15 cellular contexts compared by ENCODE assay signal in the genomic region with DNA sequence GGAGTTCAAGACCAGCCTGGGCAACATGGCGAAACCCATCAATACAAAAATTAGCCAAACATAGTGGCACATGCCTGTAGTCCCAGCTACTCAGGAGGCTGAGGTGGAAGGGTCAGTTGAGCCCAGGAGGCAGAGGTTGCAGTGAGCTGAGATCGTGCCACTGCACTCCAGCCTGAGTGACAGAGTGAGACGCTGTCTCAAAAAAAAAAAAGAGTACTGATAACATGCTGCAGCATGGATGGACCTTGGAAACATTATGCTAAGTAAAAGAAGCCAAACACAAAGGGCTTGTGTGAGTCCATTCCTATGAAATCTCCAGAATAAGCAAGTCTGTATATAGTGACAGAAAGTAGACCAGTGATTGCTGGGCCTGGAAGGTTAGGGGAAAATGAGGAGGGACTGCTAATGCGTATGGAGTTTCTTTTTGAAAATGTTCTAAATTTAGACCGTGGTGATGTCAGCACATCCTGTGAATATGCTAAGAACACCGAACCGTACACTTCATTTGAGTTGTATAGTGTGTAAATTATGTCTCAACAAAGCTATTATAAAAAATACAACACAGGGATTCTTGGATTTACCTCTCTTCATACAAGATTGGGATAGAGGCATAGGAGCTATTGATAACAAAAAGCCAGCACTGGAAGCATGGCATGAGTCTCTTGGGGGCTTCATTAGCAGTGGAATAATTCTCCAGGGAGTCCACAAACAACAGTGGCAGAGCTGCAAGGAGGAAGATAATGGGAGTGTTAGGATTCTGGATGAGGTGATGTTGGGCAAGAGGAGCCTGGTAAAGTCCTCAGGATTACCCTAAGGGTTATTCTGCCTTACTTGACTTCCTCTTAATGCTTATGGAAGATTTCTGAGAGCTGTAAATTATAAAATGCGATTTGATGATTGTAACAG.
DNase-seq lines count a peak whose midpoint lies in the region; ATAC-seq and TF ChIP-seq lines count a peak whose summit lies in the region.
"Had no signal": no experiment of that assay in that cellular context is flagged by ENCODE, and none has a peak within 500 bp of the region (broad histone marks: within the 10 kb centered on the region; RNA-seq: fewer than 3 reads in every experiment).

No MANE protein-coding gene starts in this region.

- H3K4me3 Mint-ChIP-seq in MCF 10A (ENCODE audit: unreplicated experiment) (no peak overlapping the region), type B pancreatic cell (no peak overlapping the region)
- no peak overlapping the region for H3K4me3 Mint-ChIP-seq in activated naive CD8-positive, alpha-beta T cell

- POLR2A ChIA-PET in MCF 10A (lab: Yijun Ruan, JAX): no interaction called here

- intact Hi-C loops in MCF 10A (cut with micrococcal nuclease): no loop called here
- intact Hi-C loops in breast epithelium (cut with DNase I; ENCODE audit: low total_unique reads): no loop called here
- intact Hi-C loops in heart right ventricle (cut with DNase I): no loop called here

- 35 to 37% methylated on average over 8 of the region's 8 CpGs for WGBS in heart right ventricle, 2 donors

- H3K27ac ChIP-seq in breast epithelium: no peak overlapping the region
- H3K27ac ChIP-seq in heart right ventricle: peak overlapping the region in 8 of 10 donors; percentile 7 to 68 (median 24)
- H3K27ac ChIP-seq in WERI-Rb-1: no peak overlapping the region

- H3K4me1 ChIP-seq in breast epithelium (no peaks in the 10 kb centered on the region), heart right ventricle (peaks cover 0 to 11% (median 9%) of the 10 kb centered on the region in 9 donors)

- BruUV-seq in MCF 10A (replicated peaks; lab: Mats Ljungman, UMichigan): no TSS peak

- no peak for DNase-seq in MCF 10A (ENCODE audit: unreplicated experiment)
- no peak for DNase-seq in breast epithelium (ENCODE audit: low spot score in 2 of 2)
- DNase-seq in heart right ventricle: no peak
- no peak for DNase-seq in type B pancreatic cell (ENCODE audit: extremely low spot score, unreplicated experiment)
- no peak for DNase-seq in WERI-Rb-1
- DNase-seq in NCI-H82 (lab: John Stamatoyannopoulos, UW): no peak
- DNase-seq: DMS79; dorsolateral prefrontal cortex; NCI-H1105; NCI-H526; stimulated activated CD4-positive, alpha-beta T cell treated with anti-CD3 and anti-CD28 coated beads, Interleukin-1b, Interleukin-23, amount 100 ng/mL, for 48 hours; stimulated activated CD8-positive, alpha-beta memory T cell treated with anti-CD3 and anti-CD28 coated beads, Interleukin-4, amount 100 ng/mL, for 48 hours; T-helper 9 cell had no signal

- peaks cover 6% of the 10 kb centered on the region for H3K4me1 Mint-ChIP-seq in MCF 10A (ENCODE audit: insufficient read depth, unreplicated experiment)
- no peaks in the 10 kb centered on the region for H3K4me1 Mint-ChIP-seq in activated naive CD8-positive, alpha-beta T cell (ENCODE audit: low read depth)
- H3K4me1 Mint-ChIP-seq in type B pancreatic cell (ENCODE audit: unreplicated experiment): peaks cover 14% of the 10 kb centered on the region

- CTCF ChIA-PET in MCF 10A (lab: Yijun Ruan, JAX): interaction anchor here (0.5 kb wide), 1 partner anchor 166 kb away, joined by 5 read pairs; no protein-coding TSS in a partner anchor

- H3K36me3 ChIP-seq in breast epithelium (peaks cover 2% of the 10 kb centered on the region), heart right ventricle (peaks cover 0 to 89% (median 31%) of the 10 kb centered on the region in 9 donors), WERI-Rb-1 (peaks cover 90% of the 10 kb centered on the region)

- H3K27me3 ChIP-seq in breast epithelium (no peaks in the 10 kb centered on the region), heart right ventricle (no peaks in the 10 kb centered on the region), WERI-Rb-1 (ENCODE audit: insufficient read depth, low read depth, severe bottlenecking) (no peaks in the 10 kb centered on the region)
- H3K27me3 ChIP-seq: dorsolateral prefrontal cortex had no signal

- peak in 7 of 8 donors; percentile 29 to 86 (median 54) for ATAC-seq in heart right ventricle
- no peak for ATAC-seq in GM21367 (IDR thresholded peaks at IDR 0.05; ENCODE audit: unreplicated experiment)

- no peak overlapping the region for H3K4me3 ChIP-seq in breast epithelium
- H3K4me3 ChIP-seq in heart right ventricle: no peak overlapping the region
- H3K4me3 ChIP-seq in WERI-Rb-1 (ENCODE audit: low read depth, low read length): no peak overlapping the region
- H3K4me3 ChIP-seq: dorsolateral prefrontal cortex had no signal

- TF ChIP-seq POLR2A in breast epithelium (IDR thresholded peaks at IDR 0.05): no peak

- TF ChIP-seq CTCF in MCF 10A (IDR thresholded peaks at IDR 0.05; ENCODE audit: unreplicated experiment) (no peak), breast epithelium (IDR thresholded peaks at IDR 0.05) (no peak), heart right ventricle (IDR thresholded peaks at IDR 0.05) (no peak), type B pancreatic cell (conservative IDR thresholded peaks at IDR 0.05) (no peak), WERI-Rb-1 (IDR thresholded peaks at IDR 0.05; ENCODE audit: low read depth, low read length) (no peak)

- H3K36me3 Mint-ChIP-seq in MCF 10A (ENCODE audit: insufficient read depth, unreplicated experiment): peaks cover 77% of the 10 kb centered on the region
- peaks cover 24% of the 10 kb centered on the region for H3K36me3 Mint-ChIP-seq in activated naive CD8-positive, alpha-beta T cell
- H3K36me3 Mint-ChIP-seq in type B pancreatic cell: peaks cover 60% of the 10 kb centered on the region

- H3K9me3 Mint-ChIP-seq in MCF 10A (ENCODE audit: unreplicated experiment) (no peaks in the 10 kb centered on the region), type B pancreatic cell (no peaks in the 10 kb centered on the region)
- H3K9me3 Mint-ChIP-seq in activated naive CD8-positive, alpha-beta T cell (ENCODE audit: low read depth): no peaks in the 10 kb centered on the region

- H3K27me3 Mint-ChIP-seq in MCF 10A (ENCODE audit: insufficient read depth, unreplicated experiment) (no peaks in the 10 kb centered on the region), type B pancreatic cell (no peaks in the 10 kb centered on the region)
- no peaks in the 10 kb centered on the region for H3K27me3 Mint-ChIP-seq in activated naive CD8-positive, alpha-beta T cell

- H3K27ac Mint-ChIP-seq in MCF 10A (ENCODE audit: low read depth, unreplicated experiment) (peak overlapping the region; percentile 59), type B pancreatic cell (peak overlapping the region; percentile 2)
- H3K27ac Mint-ChIP-seq in activated naive CD8-positive, alpha-beta T cell: peak overlapping the region; percentile 22

- H3K9me3 ChIP-seq in breast epithelium (no peaks in the 10 kb centered on the region), heart right ventricle (no peaks in the 10 kb centered on the region), WERI-Rb-1 (ENCODE audit: severe bottlenecking) (no peaks in the 10 kb centered on the region)

Comparison
In these comparisons a context has a peak if more than half of its experiments do, and no peak if none do; other contexts are left out.
1. H3K27ac Mint-ChIP-seq: peak in every context shown above with its lines; median percentile 59 in MCF 10A; 22 in activated naive CD8-positive, alpha-beta T cell; 2 in type B pancreatic cell.
2. H3K27ac ChIP-seq: peak in heart right ventricle (8 of 10); none in breast epithelium (0 of 2) and WERI-Rb-1 (single experiment).